In genomic region chr3:126780666-126781065, GRCh38 we compare ENCODE assay signal across 23 cellular contexts.
DNase-seq lines count a peak whose midpoint lies in the region; ATAC-seq, FAIRE-seq and TF ChIP-seq lines count a peak whose summit lies in the region.
"Had no signal": no experiment of that assay in that cellular context is flagged by ENCODE, and none has a peak within 500 bp of the region (broad histone marks: within the 10 kb centered on the region; RNA-seq: fewer than 3 reads in every experiment).

No MANE protein-coding gene starts in this region.

- H3K4me3 ChIP-seq in breast epithelium = no peak overlapping the region
- H3K4me3 ChIP-seq in keratinocyte (ENCODE audit: control insufficient read depth in 2 of 3, extremely low read depth in 1 of 3, insufficient read depth in 2 of 3, low read depth in 1 of 3, low read length in 3 of 3) = no peak overlapping the region
- H3K4me3 ChIP-seq in vagina = no peak overlapping the region
- H3K4me3 ChIP-seq: BLaER1 treated with 17β-estradiol and CSF1 and Interleukin-3, amounts not matched to agents 10 nM and 100 nM had no signal

- CTCF ChIA-PET in MCF 10A (lab: Yijun Ruan, JAX) = interaction anchor here (1.2 to 1.4 kb wide), 3 partner anchors 26 to 675 kb away, joined by 3 to 6 read pairs (median 3); no protein-coding TSS in a partner anchor
- CTCF ChIA-PET in WTC11 (lab: Charles Lee) = interaction anchor here (1.7 kb wide), 1 partner anchor 28 kb away, joined by 5 read pairs; no protein-coding TSS in a partner anchor

- H3K4me1 ChIP-seq in breast epithelium = no peaks in the 10 kb centered on the region
- H3K4me1 ChIP-seq in keratinocyte (ENCODE audit: control insufficient read depth, extremely low read depth, insufficient read depth, low read length) = peaks cover 42% of the 10 kb centered on the region
- H3K4me1 ChIP-seq in vagina = peaks cover 30% of the 10 kb centered on the region

- TF ChIP-seq CTCF in MCF 10A (IDR thresholded peaks at IDR 0.05; ENCODE audit: unreplicated experiment) (no peak), breast epithelium (IDR thresholded peaks at IDR 0.05) (no peak), keratinocyte (optimal IDR thresholded peaks at IDR 0.05 in 1 of 3, IDR thresholded peaks at IDR 0.05 in 1 of 3, conservative IDR thresholded peaks at IDR 0.05 in 1 of 3; ENCODE audit: extremely low read depth in 1 of 3, insufficient read depth in 2 of 3, low read length in 3 of 3) (no peak), vagina (IDR thresholded peaks at IDR 0.05) (no peak), WTC11 (IDR thresholded peaks at IDR 0.05) (no peak)

- POLR2A ChIA-PET in MCF 10A (lab: Yijun Ruan, JAX) = no interaction called here
- POLR2A ChIA-PET in WTC11 (lab: Charles Lee) = no interaction called here

- H3K27ac ChIP-seq in breast epithelium (peak overlapping the region in 1 of 2 donors; percentile 62), keratinocyte (ENCODE audit: control insufficient read depth, insufficient read depth, low read length) (peak overlapping the region; percentile 99), vagina (peak overlapping the region; percentile 57)
- H3K27ac ChIP-seq: 22Rv1; BLaER1 treated with 17β-estradiol and CSF1 and Interleukin-3, amounts not matched to agents 10 nM and 100 nM had no signal

- no peak overlapping the region for H3K9ac ChIP-seq in keratinocyte (ENCODE audit: control insufficient read depth, extremely low read depth, insufficient read depth, low read length)
- H3K9ac ChIP-seq: BLaER1 treated with 17β-estradiol and CSF1 and Interleukin-3, amounts not matched to agents 10 nM and 100 nM had no signal

- no peaks in the 10 kb centered on the region for H3K27me3 Mint-ChIP-seq in MCF 10A (ENCODE audit: insufficient read depth, unreplicated experiment)
- no peaks in the 10 kb centered on the region for H3K27me3 Mint-ChIP-seq in WTC11 (ENCODE audit: low read depth)
- H3K27me3 Mint-ChIP-seq: CD4-positive, alpha-beta memory T cell had no signal

- H3K79me2 ChIP-seq in keratinocyte (ENCODE audit: control insufficient read depth, insufficient read depth, low read length) = no peaks in the 10 kb centered on the region

- no TSS peak for BruUV-seq in MCF 10A (replicated peaks; lab: Mats Ljungman, UMichigan)

- intact Hi-C loops in MCF 10A (cut with micrococcal nuclease) = no loop called here
- intact Hi-C loops in breast epithelium (cut with DNase I; ENCODE audit: low total_unique reads) = loop anchor here (10.0 kb wide), 1 partner anchor 306 kb away; the partner anchor contains the start of gene ZXDC
- intact Hi-C loops in vagina (cut with DNase I) = no loop called here

- no peaks in the 10 kb centered on the region for H4K20me1 ChIP-seq in keratinocyte (ENCODE audit: control insufficient read depth, extremely low read depth, insufficient read depth, low read length)

- ATAC-seq in WTC11 = no peak

- H3K36me3 ChIP-seq in breast epithelium (no peaks in the 10 kb centered on the region), keratinocyte (ENCODE audit: control insufficient read depth in 2 of 2, extremely low read depth in 1 of 2, insufficient read depth in 2 of 2, low read length in 2 of 2) (no peaks in the 10 kb centered on the region), vagina (no peaks in the 10 kb centered on the region)

- no peak overlapping the region for H3K4me2 ChIP-seq in keratinocyte (ENCODE audit: control insufficient read depth, extremely low read depth, insufficient read depth, low read depth, low read length)

- DNase-seq in MCF 10A (ENCODE audit: unreplicated experiment) (no peak), breast epithelium (ENCODE audit: low spot score in 2 of 2) (no peak), cerebellar cortex (ENCODE audit: low spot score) (peak; percentile 60), keratinocyte (ENCODE audit: low read depth, low spot score) (no peak), vagina (ENCODE audit: extremely low spot score in 2 of 2) (no peak), NCI-H1092 (lab: John Stamatoyannopoulos, UW) (no peak), WTC11 (ENCODE audit: low spot score) (no peak)
- DNase-seq in stimulated activated naive CD4-positive, alpha-beta T cell treated with Interleukin-2 at 50 U/mL for 16 hours (lab: John Stamatoyannopoulos, UW) = no peak
- DNase-seq: CD4-positive, alpha-beta memory T cell; DND-41; GDM1; GOT3; HCEC 1CT; MM.1S; NCI-H1048; NCI-H1436 treated with DMSO at 0.1 percent for 48 hours; NCI-H1930; NCI-H2227 treated with DMSO at 0.1 percent for 48 hours; NCI-H510A treated with DMSO at 0.1 percent for 48 hours; NCI-H774; NK-92 treated with Interleukin-12 subunit alpha and Interleukin-12 subunit beta, amount 100 ng/mL, for 24 hours had no signal

- no peaks in the 10 kb centered on the region for H3K9me1 ChIP-seq in keratinocyte (ENCODE audit: control insufficient read depth, extremely low read depth, insufficient read depth, low read length)

- H2AFZ ChIP-seq in keratinocyte (ENCODE audit: control insufficient read depth, low read length) = no peak overlapping the region

- FAIRE-seq in keratinocyte (lab: Jason Lieb, UNC) = no peak

- peaks cover 51% of the 10 kb centered on the region for H3K4me1 Mint-ChIP-seq in MCF 10A (ENCODE audit: insufficient read depth, unreplicated experiment)
- H3K4me1 Mint-ChIP-seq in WTC11 = peaks cover 52% of the 10 kb centered on the region

- TF ChIP-seq POLR2A in breast epithelium (IDR thresholded peaks at IDR 0.05) (no peak), vagina (IDR thresholded peaks at IDR 0.05) (no peak)

- H3K27ac Mint-ChIP-seq in MCF 10A (ENCODE audit: low read depth, unreplicated experiment) (peak overlapping the region; percentile 97), WTC11 (no peak overlapping the region)
- H3K27ac Mint-ChIP-seq: CD4-positive, alpha-beta memory T cell had no signal

- H3K36me3 Mint-ChIP-seq in MCF 10A (ENCODE audit: insufficient read depth, unreplicated experiment) = peaks cover 7% of the 10 kb centered on the region
- H3K36me3 Mint-ChIP-seq in WTC11 = no peaks in the 10 kb centered on the region

- dilution Hi-C loops in keratinocyte (cut with MboI; ENCODE audit: extremely low pct_ligation_motif_present, low sequenced_read_pairs) = no loop called here

- H3K4me3 Mint-ChIP-seq in MCF 10A (ENCODE audit: unreplicated experiment) (no peak overlapping the region), WTC11 (no peak overlapping the region)
- H3K4me3 Mint-ChIP-seq: CD4-positive, alpha-beta memory T cell had no signal

- H3K9me3 Mint-ChIP-seq in MCF 10A (ENCODE audit: unreplicated experiment) = peaks cover 11% of the 10 kb centered on the region
- no peaks in the 10 kb centered on the region for H3K9me3 Mint-ChIP-seq in WTC11

- H3K27me3 ChIP-seq in breast epithelium (no peaks in the 10 kb centered on the region), keratinocyte (ENCODE audit: control insufficient read depth, extremely low read depth, insufficient read depth, low read length) (no peaks in the 10 kb centered on the region), vagina (no peaks in the 10 kb centered on the region)
- H3K27me3 ChIP-seq: BLaER1 treated with 17β-estradiol and CSF1 and Interleukin-3, amounts not matched to agents 10 nM and 100 nM had no signal

- no peaks in the 10 kb centered on the region for H3K9me3 ChIP-seq in breast epithelium
- H3K9me3 ChIP-seq in keratinocyte (ENCODE audit: control insufficient read depth, low read depth, low read length) = no peaks in the 10 kb centered on the region
- no peaks in the 10 kb centered on the region for H3K9me3 ChIP-seq in vagina
- H3K9me3 ChIP-seq: BLaER1 treated with 17β-estradiol and CSF1 and Interleukin-3, amounts not matched to agents 10 nM and 100 nM had no signal

TF ChIP-seq in WTC11, 78 proteins besides CTCF, POLR2A, EP300 and RAD21 (continues in another document):
- TF ChIP-seq HMGXB4 (CRISPR knock-in tag; IDR thresholded peaks at IDR 0.05) = no peak
- no peak for TF ChIP-seq GABPB1 (CRISPR knock-in tag; IDR thresholded peaks at IDR 0.05)
- no peak for TF ChIP-seq CREB1 (CRISPR knock-in tag; IDR thresholded peaks at IDR 0.05)
- TF ChIP-seq ZNF512 (CRISPR knock-in tag; IDR thresholded peaks at IDR 0.05; ENCODE audit: borderline replicate concordance) = no peak
- TF ChIP-seq ATF6 (CRISPR knock-in tag; IDR thresholded peaks at IDR 0.05) = no peak
